ENCODE assay signal across 5 cellular contexts in genomic region chr1:120127921-120128320, GRCh38. TPM values are rescaled to one million over a fixed set of nuclear protein-coding genes. Genes with fewer than 3 reads are reported as not detected.
DNase-seq lines count a peak whose midpoint lies in the region.
"Not testable (repeated sequence)": the region's sequence is repeated elsewhere in the genome, so short reads cannot be mapped to it uniquely, and the experiment has no call there.

No MANE protein-coding gene starts in this region.

- not testable (repeated sequence) for H3K23ac ChIP-seq in trophoblast cell (ENCODE audit: low read length)

- peak overlapping the region in 7 of 11 experiments; percentile 7 to 41 (median 29); a peak in 6 of 22 replicates for H3K4me2 ChIP-seq in BLaER1 treated with 17β-estradiol and CSF1 and Interleukin-3, amounts not matched to agents 10 nM and 100 nM
- not testable (repeated sequence) for H3K4me2 ChIP-seq in trophoblast cell (ENCODE audit: low read length)

- not testable (repeated sequence) for H4K12ac ChIP-seq in trophoblast cell (ENCODE audit: low read depth, low read length)

- H3K4me3 ChIP-seq in BLaER1 treated with 17β-estradiol and CSF1 and Interleukin-3, amounts not matched to agents 10 nM and 100 nM; trophoblast cell (ENCODE audit: low read depth, low read length): not testable (repeated sequence)

- H3K4me1 ChIP-seq in BLaER1 treated with 17β-estradiol and CSF1 and Interleukin-3, amounts not matched to agents 10 nM and 100 nM: peaks cover 21 to 48% (median 36%) of the 10 kb centered on the region in 10 experiments
- not testable (repeated sequence) for H3K4me1 ChIP-seq in trophoblast cell (ENCODE audit: control insufficient read depth in 1 of 2, insufficient read depth in 2 of 2, low read length in 2 of 2)

- not testable (repeated sequence) for H4K20me1 ChIP-seq in BLaER1 treated with 17β-estradiol and CSF1 and Interleukin-3, amounts not matched to agents 10 nM and 100 nM

- not testable (repeated sequence) for H2BK12ac ChIP-seq in trophoblast cell (ENCODE audit: low read length)

- H3K79me2 ChIP-seq in trophoblast cell (ENCODE audit: control insufficient read depth, insufficient read depth, low read length, poor library complexity): not testable (repeated sequence)

- H3K36me3 ChIP-seq in BLaER1 treated with 17β-estradiol and CSF1 and Interleukin-3, amounts not matched to agents 10 nM and 100 nM; trophoblast cell (ENCODE audit: control insufficient read depth in 1 of 2, insufficient read depth in 2 of 2, low read length in 2 of 2): not testable (repeated sequence)

- WGBS in trophoblast cell (ENCODE audit: extremely low coverage, insufficient coverage, insufficient read length): no CpG with 5 or more reads among the region's 1 CpG

- not testable (repeated sequence) for H3K9ac ChIP-seq in BLaER1 treated with 17β-estradiol and CSF1 and Interleukin-3, amounts not matched to agents 10 nM and 100 nM; trophoblast cell (ENCODE audit: low read length)

- H3K27ac ChIP-seq in BLaER1 treated with 17β-estradiol and CSF1 and Interleukin-3, amounts not matched to agents 10 nM and 100 nM; trophoblast cell (ENCODE audit: low read depth, low read length): not testable (repeated sequence)

- not testable (repeated sequence) for H3K9me3 ChIP-seq in BLaER1 treated with 17β-estradiol and CSF1 and Interleukin-3, amounts not matched to agents 10 nM and 100 nM (replicated peaks in 1 of 11); trophoblast cell (ENCODE audit: insufficient read depth, low read depth, low read length)

- H3K4ac ChIP-seq in trophoblast cell (ENCODE audit: low read depth, low read length): not testable (repeated sequence)

- H3K27me3 ChIP-seq in BLaER1 treated with 17β-estradiol and CSF1 and Interleukin-3, amounts not matched to agents 10 nM and 100 nM; trophoblast cell (ENCODE audit: insufficient read depth, low read length): not testable (repeated sequence)

- H2BK5ac ChIP-seq in trophoblast cell (ENCODE audit: low read depth, low read length, poor library complexity): not testable (repeated sequence)

- not testable (repeated sequence) for H2AFZ ChIP-seq in trophoblast cell (ENCODE audit: insufficient read depth, low read length, poor library complexity)

- H4K8ac ChIP-seq in trophoblast cell (ENCODE audit: low read depth, low read length): not testable (repeated sequence)

- not testable (repeated sequence) for H3K79me1 ChIP-seq in trophoblast cell (ENCODE audit: low read length)

- not testable (repeated sequence) for H4K91ac ChIP-seq in trophoblast cell (ENCODE audit: low read depth, low read length)

- H2AK5ac ChIP-seq in trophoblast cell (ENCODE audit: low read length): not testable (repeated sequence)

- not testable (repeated sequence) for H2BK120ac ChIP-seq in trophoblast cell (ENCODE audit: insufficient read depth, low read length, poor library complexity)

- H3K14ac ChIP-seq in trophoblast cell (ENCODE audit: low read length): not testable (repeated sequence)

- not testable (repeated sequence) for H3K18ac ChIP-seq in trophoblast cell (ENCODE audit: low read length)

- peak; percentile 0 for DNase-seq in AG08395 (ENCODE audit: low spot score)
- peak; percentile 0 for DNase-seq in AG20443 (ENCODE audit: low spot score)
- peak; percentile 17 for DNase-seq in ELR (ENCODE audit: low read depth)
- peak; percentile 66 to 68 for DNase-seq in trophoblast cell

RNA-seq across cellular contexts. Expression of gene SEC22B, which starts 48.4 kb away (rescaled TPM):
- 20.4 and 21.3 TPM in 2 replicates for polyA plus RNA-seq in trophoblast cell (2013)

RNA-seq across cellular contexts. Expression of gene NOTCH2, which starts 58.5 kb away (rescaled TPM):
- polyA plus RNA-seq in trophoblast cell (2013): 18.7 and 19.2 TPM in 2 replicates

Comparison
In these comparisons a context has a peak if more than half of its experiments do, and no peak if none do; other contexts are left out.
1. DNase-seq: peak in every context shown above with its lines; median percentile 67 in trophoblast cell; 17 in ELR; 0 in AG08395; 0 in AG20443.